In the genomic region with DNA sequence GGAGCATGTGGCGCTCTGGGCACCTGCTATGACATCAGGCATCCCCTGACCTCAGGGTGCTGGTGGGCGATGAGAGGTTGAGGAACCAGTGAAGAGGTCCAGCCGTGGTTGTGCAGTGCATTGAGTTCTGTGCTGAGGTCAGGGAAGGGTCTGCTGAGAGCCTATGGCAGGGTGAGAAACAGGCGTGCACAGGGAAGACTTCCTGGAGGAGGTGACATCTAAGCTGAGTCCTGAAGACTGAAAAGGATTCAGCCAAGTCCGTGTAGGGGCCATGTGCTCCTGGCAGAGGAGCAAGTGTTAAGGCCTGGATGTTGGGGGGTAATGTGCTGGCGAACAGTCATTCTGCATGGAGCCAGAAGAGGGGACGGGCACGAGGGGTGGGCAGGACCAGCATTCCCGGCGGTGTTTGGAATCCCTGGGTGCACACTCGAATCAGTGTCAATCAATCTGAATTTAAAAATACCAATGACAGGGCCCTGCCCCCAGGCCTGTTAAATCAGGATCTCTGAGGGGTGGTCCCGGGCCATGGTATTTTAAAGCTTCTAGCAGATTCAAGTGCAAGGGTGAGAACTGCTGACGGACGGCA, we compare ENCODE assay signal across 2 cellular contexts.
TF ChIP-seq lines count a peak whose summit lies in the region.

No MANE protein-coding gene starts in this region.

TF ChIP-seq in IMR-90, 13 proteins besides CTCF, POLR2A, EP300 and RAD21:
- TF ChIP-seq RCOR1 (IDR thresholded peaks at IDR 0.05; ENCODE audit: insufficient replicate concordance, low read length) (no peak), ELK1 (IDR thresholded peaks at IDR 0.05; ENCODE audit: borderline replicate concordance, low read depth, low read length) (no peak), MAZ (IDR thresholded peaks at IDR 0.05; ENCODE audit: borderline replicate concordance, low read depth, low read length) (no peak), BHLHE40 (IDR thresholded peaks at IDR 0.05; ENCODE audit: low read depth, low read length) (no peak), SMC3 (IDR thresholded peaks at IDR 0.05; ENCODE audit: low read depth, low read length) (no peak), RFX5 (IDR thresholded peaks at IDR 0.05; ENCODE audit: low read depth, low read length) (no peak), MXI1 (IDR thresholded peaks at IDR 0.05; ENCODE audit: borderline replicate concordance, low read depth, low read length) (no peak), NFE2L2 (IDR thresholded peaks at IDR 0.05; ENCODE audit: low read depth, low read length) (no peak), CHD1 (IDR thresholded peaks at IDR 0.05; ENCODE audit: low read depth, low read length) (no peak), CEBPB (IDR thresholded peaks at IDR 0.05; ENCODE audit: low read depth, low read length) (no peak), FOS (IDR thresholded peaks at IDR 0.05; ENCODE audit: low read depth, low read length) (no peak)

TF ChIP-seq in HepG2, 621 proteins besides CTCF, POLR2A, EP300 and RAD21:
- no peak for TF ChIP-seq FOXP1 (IDR thresholded peaks at IDR 0.05)
- TF ChIP-seq FOXP1 (CRISPR knock-in tag; IDR thresholded peaks at IDR 0.05) = no peak
- TF ChIP-seq, protein P1, sequence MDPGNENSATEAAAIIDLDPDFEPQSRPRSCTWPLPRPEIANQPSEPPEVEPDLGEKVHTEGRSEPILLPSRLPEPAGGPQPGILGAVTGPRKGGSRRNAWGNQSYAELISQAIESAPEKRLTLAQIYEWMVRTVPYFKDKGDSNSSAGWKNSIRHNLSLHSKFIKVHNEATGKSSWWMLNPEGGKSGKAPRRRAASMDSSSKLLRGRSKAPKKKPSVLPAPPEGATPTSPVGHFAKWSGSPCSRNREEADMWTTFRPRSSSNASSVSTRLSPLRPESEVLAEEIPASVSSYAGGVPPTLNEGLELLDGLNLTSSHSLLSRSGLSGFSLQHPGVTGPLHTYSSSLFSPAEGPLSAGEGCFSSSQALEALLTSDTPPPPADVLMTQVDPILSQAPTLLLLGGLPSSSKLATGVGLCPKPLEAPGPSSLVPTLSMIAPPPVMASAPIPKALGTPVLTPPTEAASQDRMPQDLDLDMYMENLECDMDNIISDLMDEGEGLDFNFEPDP (CRISPR knock-in tag; conservative IDR thresholded peaks at IDR 0.05) = 0 out of 2 replicates have a peak, but pooled peaks have one; percentile 58
